8 cellular contexts compared by ENCODE assay signal in genomic region chr11:35029979-35030378, GRCh38.
A peak's percentile ranks its signal among the peaks of the same experiment; 100 is the strongest.
DNase-seq lines count a peak whose midpoint lies in the region; ATAC-seq and TF ChIP-seq lines count a peak whose summit lies in the region.

No MANE protein-coding gene starts in this region.

- no peak overlapping the region for H3K4me2 ChIP-seq in GM23338

- no peak overlapping the region for H2AFZ ChIP-seq in GM23338

- no peaks in the 10 kb centered on the region for H3K27me3 ChIP-seq in GM23338 (ENCODE audit: insufficient read depth)
- no peaks in the 10 kb centered on the region for H3K27me3 ChIP-seq in colonic mucosa
- no peaks in the 10 kb centered on the region for H3K27me3 ChIP-seq in tibial artery

- no peak overlapping the region for H3K27ac ChIP-seq in GM23338 (ENCODE audit: low read depth)
- H3K27ac ChIP-seq in colonic mucosa, result peak overlapping the region; percentile 3
- H3K27ac ChIP-seq in tibial artery, result peak overlapping the region; percentile 34 to 48

- DNase-seq in GM23338 (ENCODE audit: low spot score) (peak; percentile 20), NCI-H460 (ENCODE audit: extremely low read depth, low read depth) (peak; percentile 24), colonic mucosa (no peak), tibial artery (no peak), DMS153 (lab: John Stamatoyannopoulos, UW) (no peak), NCI-H1930 (lab: John Stamatoyannopoulos, UW) (no peak), SKM-1 treated with dmso at 0.1 percent for 144 hours (lab: John Stamatoyannopoulos, UW; ENCODE audit: unreplicated experiment) (no peak)

- H3K9ac ChIP-seq in colonic mucosa (ENCODE audit: low read depth in 2 of 2, low read length in 2 of 2), result no peak overlapping the region

- no peaks in the 10 kb centered on the region for H4K20me1 ChIP-seq in GM23338 (replicated peaks; ENCODE audit: insufficient read depth)

- no peaks in the 10 kb centered on the region for H3F3A ChIP-seq in GM23338 (replicated peaks; ENCODE audit: low read depth)

- H3K4me3 ChIP-seq in GM23338 (no peak overlapping the region), colonic mucosa (no peak overlapping the region), tibial artery (no peak overlapping the region)

- H3K4me3 Mint-ChIP-seq in GM23338, result no peak overlapping the region

- no peaks in the 10 kb centered on the region for H3K9me3 ChIP-seq in colonic mucosa
- H3K9me3 ChIP-seq in tibial artery, result peaks cover 0 to 3% (median 0%) of the 10 kb centered on the region in 3 donors

- TF ChIP-seq CTCF in GM23338 (conservative IDR thresholded peaks at IDR 0.05; ENCODE audit: low read depth in 2 of 2), result no peak
- TF ChIP-seq CTCF in colonic mucosa (IDR thresholded peaks at IDR 0.05), result no peak
- no peak for TF ChIP-seq CTCF in tibial artery (IDR thresholded peaks at IDR 0.05)

- no peaks in the 10 kb centered on the region for H3K36me3 Mint-ChIP-seq in GM23338 (ENCODE audit: low read depth)

- H3K27me3 Mint-ChIP-seq in GM23338 (ENCODE audit: insufficient read depth, low read depth, poor library complexity), result peaks cover 2% of the 10 kb centered on the region

- no peaks in the 10 kb centered on the region for H3K9me3 Mint-ChIP-seq in GM23338

- H3K27ac Mint-ChIP-seq in GM23338, result no peak overlapping the region

- H3K79me2 ChIP-seq in GM23338 (replicated peaks; ENCODE audit: insufficient read depth), result no peaks in the 10 kb centered on the region

- intact Hi-C loops in colonic mucosa (cut with DNase I), result no loop called here
- intact Hi-C loops in tibial artery (cut with DNase I; ENCODE audit: low total_unique reads), result no loop called here

- peak; percentile 83 for ATAC-seq in GM18505 (IDR thresholded peaks at IDR 0.05; ENCODE audit: unreplicated experiment)
- ATAC-seq in GM23338, result no peak

- H3K9me2 ChIP-seq in GM23338 (ENCODE audit: insufficient read depth), result no peaks in the 10 kb centered on the region

- H3K36me3 ChIP-seq in GM23338 (ENCODE audit: insufficient read depth) (no peaks in the 10 kb centered on the region), colonic mucosa (no peaks in the 10 kb centered on the region), tibial artery (no peaks in the 10 kb centered on the region)

- H3K4me1 Mint-ChIP-seq in GM23338, result peaks cover 5% of the 10 kb centered on the region; the same call in 2 of the 3 replicates

- no peaks in the 10 kb centered on the region for H3K4me1 ChIP-seq in GM23338 (ENCODE audit: insufficient read depth)
- peaks cover 4% of the 10 kb centered on the region for H3K4me1 ChIP-seq in colonic mucosa
- H3K4me1 ChIP-seq in tibial artery, result peaks cover 0 to 17% (median 8%) of the 10 kb centered on the region in 4 donors

- TF ChIP-seq POLR2A in GM18505 (IDR thresholded peaks at IDR 0.05; ENCODE audit: borderline replicate concordance, extremely low read depth, insufficient read depth, insufficient read length), result no peak

TF ChIP-seq in GM23338, 12 proteins besides CTCF, POLR2A, EP300 and RAD21 (continues in another document):
- TF ChIP-seq ZNF114 (CRISPR knock-in tag; IDR thresholded peaks at IDR 0.05) (no peak), EZH2 (IDR thresholded peaks at IDR 0.05; ENCODE audit: low read depth, unreplicated experiment) (no peak), EZH2phosphoT487 (IDR thresholded peaks at IDR 0.05; ENCODE audit: unreplicated experiment) (no peak), NANOG (IDR thresholded peaks at IDR 0.05; ENCODE audit: borderline replicate concordance) (no peak), ETS1 (IDR thresholded peaks at IDR 0.05) (no peak), CREB1 (CRISPR knock-in tag; IDR thresholded peaks at IDR 0.05; ENCODE audit: low read depth) (no peak), JUNB (IDR thresholded peaks at IDR 0.05; ENCODE audit: unreplicated experiment) (no peak), STAT1 (IDR thresholded peaks at IDR 0.05; ENCODE audit: unreplicated experiment) (no peak), REST (IDR thresholded peaks at IDR 0.05; ENCODE audit: unreplicated experiment) (no peak)

Comparison
In these comparisons a context has a peak if more than half of its experiments do, and no peak if none do; other contexts are left out.
1. DNase-seq: peak in GM23338 (single experiment) and NCI-H460 (single experiment); none in colonic mucosa (single experiment), tibial artery (0 of 2), DMS153 (single experiment), NCI-H1930 (0 of 2) and SKM-1 treated with dmso at 0.1 percent for 144 hours (single experiment).